8 cellular contexts compared by ENCODE assay signal in the genomic region with DNA sequence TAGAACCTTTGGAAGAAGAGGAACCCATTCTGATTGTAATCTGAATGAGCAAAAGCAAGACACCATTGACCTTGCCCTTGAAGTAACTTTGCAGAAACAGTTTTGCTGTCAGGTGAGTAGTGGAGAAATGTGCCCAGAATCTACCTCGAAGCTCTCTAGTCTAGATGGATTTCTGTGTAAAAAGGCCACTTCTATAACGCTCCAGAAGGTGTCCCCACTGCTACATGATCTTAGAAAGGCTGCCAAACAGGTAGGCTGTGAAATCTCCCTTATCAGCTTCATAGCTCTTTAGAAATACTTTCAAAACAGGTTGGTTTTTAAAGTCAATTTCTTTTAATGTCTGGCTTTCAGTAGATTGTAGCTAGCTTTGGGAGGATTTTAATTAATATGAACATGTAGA.
DNase-seq lines count a peak whose midpoint lies in the region; ATAC-seq and TF ChIP-seq lines count a peak whose summit lies in the region.
"Not testable (repeated sequence)": the region's sequence is repeated elsewhere in the genome, so short reads cannot be mapped to it uniquely, and the experiment has no call there.

No MANE protein-coding gene starts in this region.

- BruUV-seq in HCT116 (replicated peaks; lab: Mats Ljungman, UMichigan); OCI-LY7 (replicated peaks; lab: Mats Ljungman, UMichigan): not testable (repeated sequence)

- intact Hi-C loops in HCT116 (cut with micrococcal nuclease); OCI-LY7 (cut with micrococcal nuclease; ENCODE audit: unreplicated experiment); activated naive CD4-positive, alpha-beta T cell treated with anti-CD3 and anti-CD28 coated beads for 36 hours (cut with micrococcal nuclease); left colon (cut with DNase I, micrococcal nuclease); prostate gland (cut with DNase I): not testable (repeated sequence)

- not testable (repeated sequence) for H2AFZ ChIP-seq in HCT116 (ENCODE audit: low read depth, low read length, poor library complexity, severe bottlenecking); OCI-LY7 (ENCODE audit: low read length)

- H3K4me3 ChIP-seq in HCT116 (replicated peaks in 1 of 2; ENCODE audit: low read depth in 1 of 2, low read length in 2 of 2); OCI-LY7 (ENCODE audit: low read depth, low read length, poor library complexity, severe bottlenecking); epithelial cell of esophagus (ENCODE audit: low read length); prostate gland: not testable (repeated sequence)

- H3K9me3 ChIP-seq in HCT116 (ENCODE audit: control insufficient read depth in 1 of 2, insufficient read depth in 1 of 2, low read depth in 1 of 2, low read length in 2 of 2); OCI-LY7 (ENCODE audit: low read length); prostate gland: not testable (repeated sequence)

- RAD21 ChIA-PET in HCT116 (lab: Charles Lee; ENCODE audit: low non-redundant PET in 1 of 2, low total read pairs in 2 of 2, uncharacterized antibody in 2 of 2, unreplicated experiment in 2 of 2), result not testable (repeated sequence)

- TF ChIP-seq CTCF in HCT116 (IDR thresholded peaks at IDR 0.05 in 2 of 3, conservative IDR thresholded peaks at IDR 0.05 in 1 of 3; ENCODE audit: borderline replicate concordance in 1 of 3, insufficient read depth in 1 of 3, low read depth in 2 of 3, low read length in 2 of 3) (0 out of 6 replicates have a peak, but pooled peaks of 1 of the 3 experiments have one; percentile 10), epithelial cell of esophagus (IDR thresholded peaks at IDR 0.05; ENCODE audit: insufficient read depth, low read depth, low read length, missing control alignments) (peak; percentile 3)
- not testable (repeated sequence) for TF ChIP-seq CTCF in OCI-LY7 (conservative IDR thresholded peaks at IDR 0.05; ENCODE audit: low read length); prostate gland (IDR thresholded peaks at IDR 0.05)

- not testable (repeated sequence) for H3K4me1 Mint-ChIP-seq in activated naive CD4-positive, alpha-beta T cell treated with anti-CD3 and anti-CD28 coated beads for 36 hours (ENCODE audit: low read depth)

- peak; percentile 69 for DNase-seq in DMS 273 (lab: John Stamatoyannopoulos, UW; ENCODE audit: unreplicated experiment)
- DNase-seq in HCT116 (ENCODE audit: low read depth, low spot score), result peak; percentile 8
- peak; percentile 21 for DNase-seq in NCI-H1694 (lab: John Stamatoyannopoulos, UW)
- DNase-seq in OCI-LY7 (ENCODE audit: low spot score), result peak; percentile 1
- peak; percentile 19 for DNase-seq in activated naive CD4-positive, alpha-beta T cell treated with anti-CD3 and anti-CD28 coated beads for 36 hours
- peak; percentile 46 for DNase-seq in epithelial cell of esophagus (ENCODE audit: low read depth)
- not testable (repeated sequence) for DNase-seq in left colon
- DNase-seq in prostate gland (ENCODE audit: low spot score), result peak; percentile 14

- CTCF ChIA-PET in HCT116 (lab: Charles Lee); OCI-LY7 (lab: Charles Lee; ENCODE audit: unreplicated experiment); activated naive CD4-positive, alpha-beta T cell treated with anti-CD3 and anti-CD28 coated beads for 36 hours (lab: Charles Lee): not testable (repeated sequence)

- not testable (repeated sequence) for H3K36me3 ChIP-seq in HCT116 (ENCODE audit: control insufficient read depth in 1 of 2, insufficient read depth in 2 of 2, low read length in 2 of 2); OCI-LY7 (ENCODE audit: insufficient read depth, low read length); prostate gland

- peak; percentile 40; the same call in 1 of the 2 replicates for TF ChIP-seq RAD21 in HCT116 (IDR thresholded peaks at IDR 0.05; ENCODE audit: low read depth)

- H3K27me3 ChIP-seq in HCT116 (ENCODE audit: insufficient read depth, low read length); prostate gland (replicated peaks; ENCODE audit: insufficient read depth): not testable (repeated sequence)

- H3K79me2 ChIP-seq in HCT116 (ENCODE audit: insufficient read depth, low read length); OCI-LY7 (ENCODE audit: insufficient read depth, low read depth, low read length): not testable (repeated sequence)

- not testable (repeated sequence) for H3K9me3 Mint-ChIP-seq in activated naive CD4-positive, alpha-beta T cell treated with anti-CD3 and anti-CD28 coated beads for 36 hours

- H3K4me3 Mint-ChIP-seq in activated naive CD4-positive, alpha-beta T cell treated with anti-CD3 and anti-CD28 coated beads for 36 hours, result not testable (repeated sequence)

- H3K4me2 ChIP-seq in HCT116 (ENCODE audit: low read length); OCI-LY7 (ENCODE audit: low read length): not testable (repeated sequence)

- H3K36me3 Mint-ChIP-seq in activated naive CD4-positive, alpha-beta T cell treated with anti-CD3 and anti-CD28 coated beads for 36 hours (ENCODE audit: low read depth), result not testable (repeated sequence)

- not testable (repeated sequence) for H3K4me1 ChIP-seq in HCT116 (ENCODE audit: control insufficient read depth in 1 of 2, insufficient read depth in 2 of 2, low read length in 2 of 2); OCI-LY7 (ENCODE audit: insufficient read depth, low read length, poor library complexity, severe bottlenecking); prostate gland (replicated peaks)

- H3K27ac ChIP-seq in HCT116 (ENCODE audit: low read depth, low read length); OCI-LY7 (ENCODE audit: low read depth, low read length, poor library complexity, severe bottlenecking); prostate gland: not testable (repeated sequence)

- not testable (repeated sequence) for TF ChIP-seq POLR2A in HCT116 (IDR thresholded peaks at IDR 0.05; ENCODE audit: borderline replicate concordance, extremely low read depth, insufficient read depth, insufficient read length); prostate gland (IDR thresholded peaks at IDR 0.05)

- H3K27ac Mint-ChIP-seq in activated naive CD4-positive, alpha-beta T cell treated with anti-CD3 and anti-CD28 coated beads for 36 hours, result not testable (repeated sequence)

- not testable (repeated sequence) for H4K20me1 ChIP-seq in HCT116 (ENCODE audit: insufficient read depth); OCI-LY7 (ENCODE audit: insufficient read depth, low read length)

- POLR2A ChIA-PET in HCT116 (lab: Charles Lee); OCI-LY7 (lab: Charles Lee): not testable (repeated sequence)

- ATAC-seq in HCT116 (peak; percentile 75), left colon (peak; percentile 59)

- not testable (repeated sequence) for H3K9ac ChIP-seq in HCT116 (ENCODE audit: low read length)

- not testable (repeated sequence) for H3K27me3 Mint-ChIP-seq in activated naive CD4-positive, alpha-beta T cell treated with anti-CD3 and anti-CD28 coated beads for 36 hours (ENCODE audit: low read depth)

- WGBS in prostate gland, result 6% methylated on average over 2 of the region's 2 CpGs

- not testable (repeated sequence) for H3K9me2 ChIP-seq in HCT116 (ENCODE audit: insufficient read depth); OCI-LY7 (ENCODE audit: insufficient read depth, low read length)
